ENCODE assay signal across 1 cellular context in the genomic region with DNA sequence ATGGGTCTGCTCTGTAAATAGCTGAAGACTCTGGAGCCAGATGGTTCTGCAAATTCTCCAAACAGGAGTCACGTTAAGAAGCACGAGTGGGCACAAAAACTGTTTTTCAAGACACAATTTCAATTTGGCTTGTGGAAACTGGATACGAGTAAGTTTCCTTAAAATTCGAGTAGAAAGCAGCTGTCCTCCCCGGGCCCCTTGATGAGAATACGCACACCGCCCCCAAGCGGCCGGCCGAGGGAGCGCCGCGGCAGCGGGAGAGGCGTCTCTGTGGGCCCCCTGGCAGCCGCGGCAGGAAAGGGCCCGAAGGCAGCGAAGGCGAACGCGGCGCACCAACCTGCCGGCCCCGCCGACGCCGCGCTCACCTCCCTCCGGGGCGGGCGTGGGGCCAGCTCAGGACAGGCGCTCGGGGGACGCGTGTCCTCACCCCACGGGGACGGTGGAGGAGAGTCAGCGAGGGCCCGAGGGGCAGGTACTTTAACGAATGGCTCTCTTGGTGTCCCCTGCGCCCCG.
TF ChIP-seq lines count a peak whose summit lies in the region.

No MANE protein-coding gene starts in this region.

TF ChIP-seq in K562, 482 proteins besides CTCF, POLR2A, EP300 and RAD21 (continued from another document):
- TF ChIP-seq PHF21A (IDR thresholded peaks at IDR 0.05; ENCODE audit: borderline replicate concordance, low read depth) (no peak), TARDBP (IDR thresholded peaks at IDR 0.05) (no peak), RB1 (IDR thresholded peaks at IDR 0.05; ENCODE audit: low read depth) (peak; percentile 41; the same call in 1 of the 2 replicates), SMC3 (conservative IDR thresholded peaks at IDR 0.05; ENCODE audit: insufficient read depth, low read depth, low read length) (peak; percentile 60), PURB (CRISPR knock-in tag; IDR thresholded peaks at IDR 0.05; ENCODE audit: low read depth) (no peak)
- TF ChIP-seq, protein P1, sequence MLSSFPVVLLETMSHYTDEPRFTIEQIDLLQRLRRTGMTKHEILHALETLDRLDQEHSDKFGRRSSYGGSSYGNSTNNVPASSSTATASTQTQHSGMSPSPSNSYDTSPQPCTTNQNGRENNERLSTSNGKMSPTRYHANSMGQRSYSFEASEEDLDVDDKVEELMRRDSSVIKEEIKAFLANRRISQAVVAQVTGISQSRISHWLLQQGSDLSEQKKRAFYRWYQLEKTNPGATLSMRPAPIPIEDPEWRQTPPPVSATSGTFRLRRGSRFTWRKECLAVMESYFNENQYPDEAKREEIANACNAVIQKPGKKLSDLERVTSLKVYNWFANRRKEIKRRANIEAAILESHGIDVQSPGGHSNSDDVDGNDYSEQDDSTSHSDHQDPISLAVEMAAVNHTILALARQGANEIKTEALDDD (IDR thresholded peaks at IDR 0.05) = no peak
- TF ChIP-seq, protein P2, sequence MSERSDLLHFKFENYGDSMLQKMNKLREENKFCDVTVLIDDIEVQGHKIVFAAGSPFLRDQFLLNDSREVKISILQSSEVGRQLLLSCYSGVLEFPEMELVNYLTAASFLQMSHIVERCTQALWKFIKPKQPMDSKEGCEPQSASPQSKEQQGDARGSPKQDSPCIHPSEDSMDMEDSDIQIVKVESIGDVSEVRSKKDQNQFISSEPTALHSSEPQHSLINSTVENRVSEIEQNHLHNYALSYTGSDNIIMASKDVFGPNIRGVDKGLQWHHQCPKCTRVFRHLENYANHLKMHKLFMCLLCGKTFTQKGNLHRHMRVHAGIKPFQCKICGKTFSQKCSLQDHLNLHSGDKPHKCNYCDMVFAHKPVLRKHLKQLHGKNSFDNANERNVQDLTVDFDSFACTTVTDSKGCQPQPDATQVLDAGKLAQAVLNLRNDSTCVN (CRISPR knock-in tag; IDR thresholded peaks at IDR 0.05) = no peak
TF ChIP-seq in K562: peak in this region for 5.
